ENCODE assay signal across 1 cellular context in the genomic region with DNA sequence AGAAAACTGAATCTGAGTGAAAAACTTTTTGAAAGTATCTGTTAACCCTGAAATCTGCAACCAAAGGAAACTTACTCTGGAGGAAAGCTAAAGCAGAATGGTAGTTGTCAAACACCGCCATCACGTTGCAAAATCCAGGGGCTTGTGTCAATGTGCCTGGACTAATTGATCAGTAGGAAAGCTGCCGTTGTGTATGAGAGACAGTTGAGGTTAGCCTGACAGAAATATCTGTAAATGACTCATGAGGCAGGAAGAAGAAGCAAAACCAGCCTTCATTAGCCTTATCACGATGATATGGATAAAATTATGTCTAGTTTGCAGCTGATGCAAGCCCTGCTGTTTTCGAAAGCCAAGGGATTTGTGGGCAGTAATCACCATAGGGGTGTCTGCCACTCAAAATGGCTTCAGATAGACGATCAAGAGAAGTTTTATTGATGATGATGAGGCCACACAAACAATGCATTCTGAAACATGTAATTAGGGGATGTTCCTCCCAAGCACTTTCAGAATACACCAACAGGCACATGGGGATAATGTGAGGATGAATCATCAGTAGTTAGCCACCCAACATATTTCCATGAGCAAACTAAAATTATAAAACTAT.
TF ChIP-seq lines count a peak whose summit lies in the region.

No MANE protein-coding gene starts in this region.

TF ChIP-seq in IMR-90, 13 proteins besides CTCF, POLR2A, EP300 and RAD21 (continued from another document):
- TF ChIP-seq, protein P1, sequence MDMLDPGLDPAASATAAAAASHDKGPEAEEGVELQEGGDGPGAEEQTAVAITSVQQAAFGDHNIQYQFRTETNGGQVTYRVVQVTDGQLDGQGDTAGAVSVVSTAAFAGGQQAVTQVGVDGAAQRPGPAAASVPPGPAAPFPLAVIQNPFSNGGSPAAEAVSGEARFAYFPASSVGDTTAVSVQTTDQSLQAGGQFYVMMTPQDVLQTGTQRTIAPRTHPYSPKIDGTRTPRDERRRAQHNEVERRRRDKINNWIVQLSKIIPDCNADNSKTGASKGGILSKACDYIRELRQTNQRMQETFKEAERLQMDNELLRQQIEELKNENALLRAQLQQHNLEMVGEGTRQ (IDR thresholded peaks at IDR 0.05; ENCODE audit: low read depth, low read length): no peak
- no peak for TF ChIP-seq ELK1 (IDR thresholded peaks at IDR 0.05; ENCODE audit: borderline replicate concordance, low read depth, low read length)
- no peak for TF ChIP-seq MXI1 (IDR thresholded peaks at IDR 0.05; ENCODE audit: borderline replicate concordance, low read depth, low read length)
- no peak for TF ChIP-seq SMC3 (IDR thresholded peaks at IDR 0.05; ENCODE audit: low read depth, low read length)
- TF ChIP-seq NFE2L2 (IDR thresholded peaks at IDR 0.05; ENCODE audit: low read depth, low read length): peak; percentile 71
TF ChIP-seq in IMR-90: peak in this region for 4.
